Comparison of ENCODE assay signal across 9 cellular contexts in the genomic region with DNA sequence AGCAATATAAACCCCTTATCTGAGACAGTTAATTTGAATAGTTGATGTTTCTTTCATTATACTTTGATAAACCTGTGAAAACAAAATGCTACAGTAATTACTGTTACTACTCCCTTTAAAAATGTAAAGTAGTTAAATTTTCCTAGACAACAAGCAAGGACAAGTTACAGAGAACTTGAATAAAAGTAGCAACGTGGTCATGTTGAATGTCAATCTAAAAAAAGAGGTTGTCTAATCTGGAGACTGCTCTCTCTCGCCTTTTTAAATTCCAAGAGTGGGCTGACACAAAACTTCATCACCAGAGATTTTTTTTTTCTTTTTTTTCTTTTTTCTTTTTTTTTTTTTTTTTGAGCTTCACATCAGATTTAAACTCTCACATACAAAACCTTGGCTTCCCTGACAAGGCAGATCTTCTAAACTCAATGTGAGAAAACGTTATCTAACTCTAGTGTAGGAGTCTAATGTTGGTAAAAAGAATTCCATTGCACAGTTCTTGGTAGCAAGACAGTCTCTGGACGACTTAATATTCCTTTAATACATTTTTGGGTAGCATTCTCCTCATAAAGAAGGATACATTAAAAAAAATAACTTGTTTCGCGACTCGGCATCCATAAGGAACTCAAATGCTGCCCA. TPM values are rescaled to one million over a fixed set of nuclear protein-coding genes. Genes with fewer than 3 reads are reported as not detected.
DNase-seq lines count a peak whose midpoint lies in the region; ATAC-seq and TF ChIP-seq lines count a peak whose summit lies in the region.
"Had no signal": no experiment of that assay in that cellular context is flagged by ENCODE, and none has a peak within 500 bp of the region (broad histone marks: within the 10 kb centered on the region; RNA-seq: fewer than 3 reads in every experiment).

No MANE protein-coding gene starts in this region.

- ATAC-seq in heart left ventricle = no peak
- no peak for ATAC-seq in left cardiac atrium

- peaks cover 0 to 55% (median 31%) of the 10 kb centered on the region in 12 donors for H3K4me1 ChIP-seq in heart left ventricle
- peaks cover 2% of the 10 kb centered on the region for H3K4me1 ChIP-seq in mesenchymal stem cell (ENCODE audit: control insufficient read depth, insufficient read depth, low read depth, low read length)
- H3K4me1 ChIP-seq in transverse colon = peaks cover 17 to 53% (median 32%) of the 10 kb centered on the region in 4 donors

- H3K18ac ChIP-seq in mesenchymal stem cell (ENCODE audit: low read depth in 1 of 2, low read length in 2 of 2) = no peak overlapping the region

- H3K27ac Mint-ChIP-seq in activated CD4-positive, alpha-beta T cell treated with anti-CD3 and anti-CD28 coated beads, Interleukin-2, amount 10 ng/mL, durations not matched to agents 7 days and 5 days = no peak overlapping the region

- peak overlapping the region; percentile 37 for H3K4me2 ChIP-seq in mesenchymal stem cell (ENCODE audit: low read length, poor library complexity, severe bottlenecking)

- no peak overlapping the region for H2AFZ ChIP-seq in mesenchymal stem cell (ENCODE audit: low read depth, low read length)

- TF ChIP-seq POLR2A in heart left ventricle (IDR thresholded peaks at IDR 0.05) (no peak), transverse colon (IDR thresholded peaks at IDR 0.05) (no peak)

- H3K9me3 ChIP-seq in heart left ventricle (no peaks in the 10 kb centered on the region), mesenchymal stem cell (ENCODE audit: control insufficient read depth, low read length) (no peaks in the 10 kb centered on the region), transverse colon (no peaks in the 10 kb centered on the region)

- peak overlapping the region in 9 of 12 donors; percentile 8 to 90 (median 81) for H3K4me3 ChIP-seq in heart left ventricle
- H3K4me3 ChIP-seq in astrocyte of the cerebellum (ENCODE audit: low read depth, low read length) = peak overlapping the region; percentile 84
- no peak overlapping the region for H3K4me3 ChIP-seq in mesenchymal stem cell (ENCODE audit: insufficient read depth in 1 of 2, low read depth in 1 of 2, low read length in 2 of 2)
- H3K4me3 ChIP-seq in transverse colon = peak overlapping the region in 3 of 4 donors; percentile 66 to 87 (median 66)

- H3K9me3 Mint-ChIP-seq in activated CD4-positive, alpha-beta T cell treated with anti-CD3 and anti-CD28 coated beads, Interleukin-2, amount 10 ng/mL, durations not matched to agents 7 days and 5 days = no peaks in the 10 kb centered on the region

- H3K36me3 Mint-ChIP-seq in activated CD4-positive, alpha-beta T cell treated with anti-CD3 and anti-CD28 coated beads, Interleukin-2, amount 10 ng/mL, durations not matched to agents 7 days and 5 days (ENCODE audit: low read depth) = peaks cover 18% of the 10 kb centered on the region

- H2BK5ac ChIP-seq in mesenchymal stem cell (ENCODE audit: low read depth, low read length, poor library complexity, severe bottlenecking) = no peak overlapping the region

- H3K4me3 Mint-ChIP-seq in activated CD4-positive, alpha-beta T cell treated with anti-CD3 and anti-CD28 coated beads, Interleukin-2, amount 10 ng/mL, durations not matched to agents 7 days and 5 days = no peak overlapping the region

- in situ Hi-C loops in astrocyte of the cerebellum (cut with HindIII; ENCODE audit: low sequenced_read_pairs) (no loop called here), transverse colon (cut with MboI; ENCODE audit: low pct_ligation_motif_present in 1 of 4, low pct_unique_long_range_greater_than_20kb in 1 of 4, low sequenced_read_pairs in 3 of 4) (loop anchor here in 3 of 4 donors (10.0 to 25.0 kb wide), 6 partner anchors 267 to 867 kb away; no protein-coding TSS in a partner anchor)

- POLR2A ChIA-PET in activated CD4-positive, alpha-beta T cell treated with anti-CD3 and anti-CD28 coated beads, Interleukin-2, amount 10 ng/mL, durations not matched to agents 7 days and 5 days (lab: Charles Lee) = interaction anchor here (0.7 kb wide), 1 partner anchor 66 kb away, joined by 6 read pairs; no protein-coding TSS in a partner anchor

- no peak overlapping the region for H3K9ac ChIP-seq in mesenchymal stem cell (ENCODE audit: low read length)

- TF ChIP-seq CTCF in heart left ventricle (IDR thresholded peaks at IDR 0.05) (no peak), astrocyte of the cerebellum (IDR thresholded peaks at IDR 0.05; ENCODE audit: low read depth, low read length, missing control alignments) (no peak), transverse colon (IDR thresholded peaks at IDR 0.05) (no peak)

- H3K36me3 ChIP-seq in heart left ventricle (peaks cover 0 to 4% (median 0%) of the 10 kb centered on the region in 9 donors), mesenchymal stem cell (ENCODE audit: control insufficient read depth in 1 of 2, insufficient read depth in 2 of 2, low read depth in 1 of 2, low read length in 2 of 2) (peaks cover 0 to 3% of the 10 kb centered on the region in 2 experiments), transverse colon (no peaks in the 10 kb centered on the region)

- intact Hi-C loops in heart left ventricle (cut with DNase I) = loop anchor here in 2 of 10 donors (10.0 kb wide), 2 partner anchors 65 to 145 kb away; no protein-coding TSS in a partner anchor
- intact Hi-C loops in left cardiac atrium (cut with DNase I) = no loop called here
- intact Hi-C loops in transverse colon (cut with DNase I; ENCODE audit: low total_unique reads) = no loop called here

- no peak overlapping the region for H3K23ac ChIP-seq in mesenchymal stem cell (ENCODE audit: low read length in 2 of 2)

- H3K27me3 Mint-ChIP-seq in activated CD4-positive, alpha-beta T cell treated with anti-CD3 and anti-CD28 coated beads, Interleukin-2, amount 10 ng/mL, durations not matched to agents 7 days and 5 days = peaks cover 21% of the 10 kb centered on the region

- no peaks in the 10 kb centered on the region for H3K79me1 ChIP-seq in mesenchymal stem cell (replicated peaks; ENCODE audit: low read length, poor library complexity, severe bottlenecking)

- no peak overlapping the region for H2BK120ac ChIP-seq in mesenchymal stem cell (ENCODE audit: low read depth, low read length)

- no peak overlapping the region for H4K8ac ChIP-seq in mesenchymal stem cell (ENCODE audit: low read length)

- H2BK12ac ChIP-seq in mesenchymal stem cell (ENCODE audit: low read length in 2 of 2) = no peak overlapping the region

- WGBS in heart left ventricle, 4 donors = 41 to 56% (median 47%) methylated on average over 7 of the region's 7 CpGs
- 84% methylated on average over 7 of the region's 7 CpGs for WGBS in mesenchymal stem cell
- 32 to 40% methylated on average over 7 of the region's 7 CpGs for WGBS in transverse colon (ENCODE audit: low coverage in 1 of 2), 2 donors

- H3K27ac ChIP-seq in heart left ventricle (peak overlapping the region in 10 of 12 donors; percentile 29 to 99 (median 96)), mesenchymal stem cell (ENCODE audit: low read length, poor library complexity, severe bottlenecking) (peak overlapping the region; percentile 98), transverse colon (peak overlapping the region; percentile 97 to 100 (median 98))

- no peak for DNase-seq in heart left ventricle
- DNase-seq in left cardiac atrium = no peak
- DNase-seq in astrocyte of the cerebellum (ENCODE audit: low read depth) = no peak
- no peak for DNase-seq in mesenchymal stem cell
- no peak for DNase-seq in transverse colon
- no peak for DNase-seq in AG08396 (ENCODE audit: low spot score)
- DNase-seq in NCI-H1105 (lab: John Stamatoyannopoulos, UW) = no peak
- DNase-seq in activated CD4-positive, alpha-beta T cell treated with anti-CD3 and anti-CD28 coated beads, Interleukin-2, amount 10 ng/mL, durations not matched to agents 7 days and 5 days = no peak
- DNase-seq: activated CD4-positive, alpha-beta T cell treated with anti-CD3 and anti-CD28 coated beads for 1 hour had no signal

- CTCF ChIA-PET in activated CD4-positive, alpha-beta T cell treated with anti-CD3 and anti-CD28 coated beads, Interleukin-2, amount 10 ng/mL, durations not matched to agents 7 days and 5 days (lab: Charles Lee) = no interaction called here

- TF ChIP-seq EP300 in transverse colon (IDR thresholded peaks at IDR 0.05; ENCODE audit: low read depth) = no peak

- H3K27me3 ChIP-seq in heart left ventricle = no peaks in the 10 kb centered on the region
- no peaks in the 10 kb centered on the region for H3K27me3 ChIP-seq in mesenchymal stem cell (ENCODE audit: control insufficient read depth in 1 of 2, insufficient read depth in 1 of 2, low read length in 2 of 2)
- H3K27me3 ChIP-seq in transverse colon = no peaks in the 10 kb centered on the region

- H2BK15ac ChIP-seq in mesenchymal stem cell (ENCODE audit: low read depth, poor library complexity, severe bottlenecking) = no peak overlapping the region

- H4K91ac ChIP-seq in mesenchymal stem cell (ENCODE audit: low read length) = no peak overlapping the region

- H3K14ac ChIP-seq in mesenchymal stem cell (ENCODE audit: low read length in 2 of 2) = no peak overlapping the region

- peaks cover 33% of the 10 kb centered on the region for H3K4me1 Mint-ChIP-seq in activated CD4-positive, alpha-beta T cell treated with anti-CD3 and anti-CD28 coated beads, Interleukin-2, amount 10 ng/mL, durations not matched to agents 7 days and 5 days

- H3K4ac ChIP-seq in mesenchymal stem cell (ENCODE audit: low read depth in 1 of 2, low read length in 2 of 2) = no peak overlapping the region

- peak overlapping the region; percentile 78 for H2AK5ac ChIP-seq in mesenchymal stem cell (ENCODE audit: low read length, severe bottlenecking)

RNA-seq across cellular contexts. Expression of gene FOXP1, which starts 4.1 kb away (rescaled TPM):
- total RNA-seq in heart left ventricle = 10 to 100 TPM; 33.0 to 67.8 (median 44.5) TPM
- polyA plus RNA-seq in heart left ventricle = 10 to 100 TPM; 14.9 to 15.1 TPM
- total RNA-seq in left cardiac atrium = 10 to 100 TPM; 42.1 to 50.0 TPM
- 34.2 TPM for polyA plus RNA-seq in mesenchymal stem cell (2013, experiment 1 of 2)
- polyA plus RNA-seq in mesenchymal stem cell (2013, experiment 2 of 2) = 34.5 TPM
- total RNA-seq in transverse colon = 100 to 1,000 TPM; 102 to 260 (median 150) TPM
- total RNA-seq in activated CD4-positive, alpha-beta T cell treated with anti-CD3 and anti-CD28 coated beads, Interleukin-2, amount 10 ng/mL, durations not matched to agents 7 days and 5 days = 100 to 1,000 TPM; 116 to 131 TPM

Comparison
In these comparisons a context has a peak if more than half of its experiments do, and no peak if none do; other contexts are left out.
1. H3K4me3 ChIP-seq: peak in heart left ventricle (9 of 12), astrocyte of the cerebellum (single experiment) and transverse colon (3 of 4); none in mesenchymal stem cell (0 of 2).
2. Peak in every context shown above with its lines, with median percentiles within 50 percentile points of each other: H3K27ac ChIP-seq.